ENCODE assay signal across 1 cellular context in the genomic region with DNA sequence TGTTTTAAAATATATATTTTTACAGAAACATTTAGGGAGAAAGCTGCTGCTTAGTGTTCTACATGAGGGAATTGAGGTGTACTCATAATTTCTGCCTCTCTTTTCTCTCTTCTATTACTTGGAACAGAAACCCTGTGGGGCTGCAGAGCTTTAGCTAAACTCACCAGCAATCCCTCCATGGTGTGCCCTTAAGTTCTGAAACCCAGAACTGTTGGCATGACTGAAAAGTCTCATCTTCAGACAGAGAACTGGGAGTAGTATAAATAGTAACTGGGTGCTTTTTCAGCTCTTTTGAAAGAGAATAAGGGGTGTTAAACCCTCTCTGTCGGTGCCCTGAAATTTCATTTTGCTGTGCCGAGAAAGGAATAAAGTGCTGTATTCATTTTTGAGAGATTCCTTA.
TF ChIP-seq lines count a peak whose summit lies in the region.

No MANE protein-coding gene starts in this region.

TF ChIP-seq in HepG2, 621 proteins besides CTCF, POLR2A, EP300 and RAD21:
- TF ChIP-seq, protein P1, sequence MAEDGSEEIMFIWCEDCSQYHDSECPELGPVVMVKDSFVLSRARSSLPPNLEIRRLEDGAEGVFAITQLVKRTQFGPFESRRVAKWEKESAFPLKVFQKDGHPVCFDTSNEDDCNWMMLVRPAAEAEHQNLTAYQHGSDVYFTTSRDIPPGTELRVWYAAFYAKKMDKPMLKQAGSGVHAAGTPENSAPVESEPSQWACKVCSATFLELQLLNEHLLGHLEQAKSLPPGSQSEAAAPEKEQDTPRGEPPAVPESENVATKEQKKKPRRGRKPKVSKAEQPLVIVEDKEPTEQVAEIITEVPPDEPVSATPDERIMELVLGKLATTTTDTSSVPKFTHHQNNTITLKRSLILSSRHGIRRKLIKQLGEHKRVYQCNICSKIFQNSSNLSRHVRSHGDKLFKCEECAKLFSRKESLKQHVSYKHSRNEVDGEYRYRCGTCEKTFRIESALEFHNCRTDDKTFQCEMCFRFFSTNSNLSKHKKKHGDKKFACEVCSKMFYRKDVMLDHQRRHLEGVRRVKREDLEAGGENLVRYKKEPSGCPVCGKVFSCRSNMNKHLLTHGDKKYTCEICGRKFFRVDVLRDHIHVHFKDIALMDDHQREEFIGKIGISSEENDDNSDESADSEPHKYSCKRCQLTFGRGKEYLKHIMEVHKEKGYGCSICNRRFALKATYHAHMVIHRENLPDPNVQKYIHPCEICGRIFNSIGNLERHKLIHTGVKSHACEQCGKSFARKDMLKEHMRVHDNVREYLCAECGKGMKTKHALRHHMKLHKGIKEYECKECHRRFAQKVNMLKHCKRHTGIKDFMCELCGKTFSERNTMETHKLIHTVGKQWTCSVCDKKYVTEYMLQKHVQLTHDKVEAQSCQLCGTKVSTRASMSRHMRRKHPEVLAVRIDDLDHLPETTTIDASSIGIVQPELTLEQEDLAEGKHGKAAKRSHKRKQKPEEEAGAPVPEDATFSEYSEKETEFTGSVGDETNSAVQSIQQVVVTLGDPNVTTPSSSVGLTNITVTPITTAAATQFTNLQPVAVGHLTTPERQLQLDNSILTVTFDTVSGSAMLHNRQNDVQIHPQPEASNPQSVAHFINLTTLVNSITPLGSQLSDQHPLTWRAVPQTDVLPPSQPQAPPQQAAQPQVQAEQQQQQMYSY (CRISPR knock-in tag; IDR thresholded peaks at IDR 0.05), result no peak
- no peak for TF ChIP-seq ZNF230 (CRISPR knock-in tag; IDR thresholded peaks at IDR 0.05)
- TF ChIP-seq, protein P2, sequence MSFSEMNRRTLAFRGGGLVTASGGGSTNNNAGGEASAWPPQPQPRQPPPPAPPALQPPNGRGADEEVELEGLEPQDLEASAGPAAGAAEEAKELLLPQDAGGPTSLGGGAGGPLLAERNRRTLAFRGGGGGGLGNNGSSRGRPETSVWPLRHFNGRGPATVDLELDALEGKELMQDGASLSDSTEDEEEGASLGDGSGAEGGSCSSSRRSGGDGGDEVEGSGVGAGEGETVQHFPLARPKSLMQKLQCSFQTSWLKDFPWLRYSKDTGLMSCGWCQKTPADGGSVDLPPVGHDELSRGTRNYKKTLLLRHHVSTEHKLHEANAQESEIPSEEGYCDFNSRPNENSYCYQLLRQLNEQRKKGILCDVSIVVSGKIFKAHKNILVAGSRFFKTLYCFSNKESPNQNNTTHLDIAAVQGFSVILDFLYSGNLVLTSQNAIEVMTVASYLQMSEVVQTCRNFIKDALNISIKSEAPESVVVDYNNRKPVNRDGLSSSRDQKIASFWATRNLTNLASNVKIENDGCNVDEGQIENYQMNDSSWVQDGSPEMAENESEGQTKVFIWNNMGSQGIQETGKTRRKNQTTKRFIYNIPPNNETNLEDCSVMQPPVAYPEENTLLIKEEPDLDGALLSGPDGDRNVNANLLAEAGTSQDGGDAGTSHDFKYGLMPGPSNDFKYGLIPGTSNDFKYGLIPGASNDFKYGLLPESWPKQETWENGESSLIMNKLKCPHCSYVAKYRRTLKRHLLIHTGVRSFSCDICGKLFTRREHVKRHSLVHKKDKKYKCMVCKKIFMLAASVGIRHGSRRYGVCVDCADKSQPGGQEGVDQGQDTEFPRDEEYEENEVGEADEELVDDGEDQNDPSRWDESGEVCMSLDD (CRISPR knock-in tag; IDR thresholded peaks at IDR 0.05; ENCODE audit: borderline replicate concordance), result no peak
- TF ChIP-seq EZH2 (conservative IDR thresholded peaks at IDR 0.05; ENCODE audit: low read depth, low read length), result no peak
- TF ChIP-seq ZNF12 (CRISPR knock-in tag; IDR thresholded peaks at IDR 0.05), result no peak
- TF ChIP-seq ZNF329 (CRISPR knock-in tag; IDR thresholded peaks at IDR 0.05; ENCODE audit: low read depth), result no peak
